30 cellular contexts compared by ENCODE assay signal in the genomic region with DNA sequence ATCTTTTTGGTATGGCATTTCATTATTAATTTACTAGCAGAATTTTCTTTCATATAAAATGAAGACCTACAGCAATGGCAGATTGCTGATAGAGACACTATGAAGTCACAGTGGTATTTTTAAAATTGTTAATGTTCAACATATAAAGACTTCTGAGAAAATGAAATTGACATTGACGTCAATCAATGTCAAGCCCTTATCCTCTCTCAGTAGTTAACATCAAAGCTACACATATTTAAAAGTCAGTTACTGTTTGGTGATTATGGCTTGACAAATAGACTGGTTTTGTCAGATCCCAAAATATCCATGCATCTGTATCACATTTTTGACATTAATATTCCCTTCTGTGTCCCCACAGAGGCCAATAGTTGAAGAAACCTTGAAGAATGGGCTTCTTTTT.
"Had no signal": no experiment of that assay in that cellular context is flagged by ENCODE, and none has a peak within 500 bp of the region (broad histone marks: within the 10 kb centered on the region; RNA-seq: fewer than 3 reads in every experiment).

No MANE protein-coding gene starts in this region.

- H3K27ac ChIP-seq: adrenal gland, ascending aorta, body of pancreas, brain microvascular endothelial cell, breast epithelium, cardiac muscle cell had no signal

- H3K4me1 ChIP-seq: adrenal gland, ascending aorta, body of pancreas, breast epithelium had no signal

- H3K9me3 ChIP-seq: adrenal gland, ascending aorta, body of pancreas, breast epithelium had no signal

- H3K36me3 ChIP-seq: adrenal gland, ascending aorta, brain microvascular endothelial cell, breast epithelium, cardiac muscle cell had no signal

- H3K4me3 ChIP-seq: adrenal gland, ascending aorta, body of pancreas, breast epithelium, cardiac muscle cell had no signal

- H3K27me3 ChIP-seq: adrenal gland, ascending aorta, body of pancreas, brain microvascular endothelial cell, breast epithelium, cardiac muscle cell had no signal

- DNase-seq: activated effector memory CD4-positive, alpha-beta T cell treated with anti-CD3 and anti-CD28 coated beads, Interleukin-2, amount 50 U/mL, for 16 hours; activated effector memory CD4-positive, alpha-beta T cell treated with Interleukin-2 at 50 U/mL for 16 hours; activated gamma-delta T cell; activated gamma-delta T cell treated with Interleukin-2 at 50 U/mL for 16 hours; activated naive CD4-positive, alpha-beta T cell; activated naive CD4-positive, alpha-beta T cell treated with anti-CD3 and anti-CD28 coated beads for 36 hours; activated naive CD4-positive, alpha-beta T cell treated with anti-CD3 and anti-CD28 coated beads, Interleukin-2, amount 10 ng/mL, durations not matched to agents 7 days and 5 days; activated naive CD4-positive, alpha-beta T cell treated with anti-CD3 and anti-CD28 coated beads, Interleukin-2, amount 50 U/mL, for 16 hours; activated naive CD4-positive, alpha-beta T cell treated with Interleukin-2 at 50 U/mL for 16 hours; activated naive CD8-positive, alpha-beta T cell treated with anti-CD3 and anti-CD28 coated beads for 36 hours; activated naive CD8-positive, alpha-beta T cell treated with anti-CD3 and anti-CD28 coated beads, Interleukin-2, amount 10 ng/mL, durations not matched to agents 7 days and 5 days; activated naive CD8-positive, alpha-beta T cell treated with anti-CD3 and anti-CD28 coated beads, Interleukin-2, amount 50 U/mL, for 24 hours; activated T-cell treated with anti-CD3 and anti-CD28 coated beads, Interleukin-2, amount 50 U/mL, for 1 hour; activated T-cell treated with anti-CD3 and anti-CD28 coated beads, Interleukin-2, amount 50 U/mL, for 24 hours; activated T-cell treated with anti-CD3 and anti-CD28 coated beads, Interleukin-2, amount 50 U/mL, for 4 hours; activated T-cell treated with anti-CD3 and anti-CD28 coated beads, Interleukin-2, amount 50 U/mL, for 48 hours; activated T-cell treated with anti-CD3 and anti-CD28 coated beads, Interleukin-2, amount 50 U/mL, for 72 hours; adrenal gland; amniotic stem cell; amygdala; anterior cingulate cortex; aorta; body of pancreas; brain microvascular endothelial cell; caudate nucleus; central memory CD4-positive, alpha-beta T cell; cerebellar nuclear complex had no signal
